Comparison of ENCODE assay signal across 8 cellular contexts in genomic region chr16:1705324-1705687, GRCh38. TPM values are rescaled to one million over a fixed set of nuclear protein-coding genes. Genes with fewer than 3 reads are reported as not detected.
A peak's percentile ranks its signal among the peaks of the same experiment; 100 is the strongest.
DNase-seq lines count a peak whose midpoint lies in the region; ATAC-seq and TF ChIP-seq lines count a peak whose summit lies in the region.
"Not testable (repeated sequence)": the region's sequence is repeated elsewhere in the genome, so short reads cannot be mapped to it uniquely, and the experiment has no call there.

No MANE protein-coding gene starts in this region.

- not testable (repeated sequence) for H3K27me3 Mint-ChIP-seq in naive thymus-derived CD8-positive, alpha-beta T cell

- H3K4me1 Mint-ChIP-seq in naive thymus-derived CD8-positive, alpha-beta T cell: peaks cover 14 to 46% (median 35%) of the 10 kb centered on the region in 4 donors

- CTCF ChIA-PET in mammary epithelial cell (lab: Charles Lee; ENCODE audit: low non-redundant PET): interaction anchor here (0.6 to 1.2 kb wide), 10 partner anchors 14 to 363 kb away, joined by 3 to 11 read pairs (median 5); partner anchors contain the start of genes IGFALS and JPT2

- dilution Hi-C loops in mammary epithelial cell (cut with HindIII; ENCODE audit: low sequenced_read_pairs): not testable (repeated sequence)

- in situ Hi-C loops in HAP-1 (cut with MboI; ENCODE audit: low sequenced_read_pairs): loop anchor here (5.0 kb wide), 1 partner anchor 67 kb away; the partner anchor contains the start of genes EME2, MRPS34 and NME3
- in situ Hi-C loops in mammary epithelial cell (cut with MboI; ENCODE audit: low sequenced_read_pairs in 2 of 2): loop anchor here in 1 of 2 donors (10.0 kb wide), 1 partner anchor 91 kb away; the partner anchor contains the start of genes CRAMP1 and IFT140

- H3K9ac ChIP-seq in mammary epithelial cell (ENCODE audit: insufficient read depth, low read length): peak overlapping the region; percentile 75

- DNase-seq in HAP-1 (ENCODE audit: low spot score in 2 of 2); mammary epithelial cell: not testable (repeated sequence)
- peak; percentile 53 for DNase-seq in NCI-H1092 treated with DMSO at 0.1 percent for 48 hours (lab: John Stamatoyannopoulos, UW)
- peak; percentile 42 for DNase-seq in left cardiac atrium
- DNase-seq in naive thymus-derived CD8-positive, alpha-beta T cell: peak in 2 of 10 donors; percentile 17 to 39
- peak; percentile 20 for DNase-seq in stimulated activated naive CD8-positive, alpha-beta T cell treated with anti-CD3 and anti-CD28 coated beads, Interleukin-15, Interleukin-2, amounts not matched to agents 100 U/mL and 50 U/mL, for 24 hours

- H3K27ac ChIP-seq in C4-2B (peak overlapping the region; percentile 79), mammary epithelial cell (ENCODE audit: insufficient read depth, low read depth, low read length) (peak overlapping the region; percentile 86)

- peak overlapping the region; percentile 96 for H2AFZ ChIP-seq in mammary epithelial cell (ENCODE audit: low read depth, low read length)

- H3K27me3 ChIP-seq in HAP-1 (ENCODE audit: low read depth); mammary epithelial cell (ENCODE audit: insufficient read depth, low read length): not testable (repeated sequence)

- H3K4me1 ChIP-seq in HAP-1 (peaks cover 10% of the 10 kb centered on the region), mammary epithelial cell (ENCODE audit: insufficient read depth, low read length) (peaks cover 29% of the 10 kb centered on the region)

- H3K4me3 Mint-ChIP-seq in naive thymus-derived CD8-positive, alpha-beta T cell: peak overlapping the region; percentile 94 to 100 (median 99)

- peak overlapping the region; percentile 95 to 100 (median 98) for H3K27ac Mint-ChIP-seq in naive thymus-derived CD8-positive, alpha-beta T cell

- peak overlapping the region; percentile 75 for H3K4me2 ChIP-seq in mammary epithelial cell (ENCODE audit: insufficient read depth, low read depth, low read length)

- not testable (repeated sequence) for H4K20me1 ChIP-seq in mammary epithelial cell (ENCODE audit: insufficient read depth, low read length)

- not testable (repeated sequence) for H3K9me3 ChIP-seq in HAP-1; mammary epithelial cell (replicated peaks; ENCODE audit: insufficient read depth, low read length)

- intact Hi-C loops in mammary epithelial cell (cut with micrococcal nuclease): loop anchor here (1.0 to 5.0 kb wide), 3 partner anchors 14 to 343 kb away; partner anchors contain the start of genes CRAMP1 and IFT140
- intact Hi-C loops in left cardiac atrium (cut with DNase I): not testable (repeated sequence)

- H3K4me3 ChIP-seq in HAP-1 (peak overlapping the region; percentile 82), WI38 (ENCODE audit: low read depth, low read length) (peak overlapping the region; percentile 91), mammary epithelial cell (replicated peaks in 1 of 3; ENCODE audit: insufficient read depth in 1 of 3, low read depth in 2 of 3, low read length in 3 of 3) (peak overlapping the region; percentile 50 to 100 (median 87))

- not testable (repeated sequence) for BruUV-seq in mammary epithelial cell (replicated peaks; lab: Mats Ljungman, UMichigan)

- 5% methylated on average over 6 of the region's 16 CpGs for WGBS in mammary epithelial cell (ENCODE audit: low coverage, missing lambda C conversion rate)

- ATAC-seq in left cardiac atrium: peak; percentile 17 to 27
- ATAC-seq in naive thymus-derived CD8-positive, alpha-beta T cell: peak; percentile 28 to 32
- peak; percentile 5 for ATAC-seq in stimulated activated naive CD8-positive, alpha-beta T cell treated with anti-CD3 and anti-CD28 coated beads, Interleukin-15, Interleukin-2, amounts not matched to agents 100 U/mL and 50 U/mL, for 24 hours

- peaks cover 30% of the 10 kb centered on the region for H3K36me3 ChIP-seq in HAP-1 (replicated peaks)
- not testable (repeated sequence) for H3K36me3 ChIP-seq in mammary epithelial cell (ENCODE audit: insufficient read depth, low read length)

- TF ChIP-seq CTCF in C4-2B (conservative IDR thresholded peaks at IDR 0.05); WI38 (IDR thresholded peaks at IDR 0.05; ENCODE audit: low read depth, low read length); mammary epithelial cell (conservative IDR thresholded peaks at IDR 0.05 in 1 of 2, IDR thresholded peaks at IDR 0.05 in 1 of 2; ENCODE audit: extremely low read depth in 1 of 2, insufficient read depth in 1 of 2, low read depth in 1 of 2, low read length in 2 of 2): not testable (repeated sequence)

- peaks cover 0 to 12% (median 0%) of the 10 kb centered on the region in 3 donors for H3K36me3 Mint-ChIP-seq in naive thymus-derived CD8-positive, alpha-beta T cell

- not testable (repeated sequence) for H3K9me3 Mint-ChIP-seq in naive thymus-derived CD8-positive, alpha-beta T cell

- POLR2A ChIA-PET in naive thymus-derived CD8-positive, alpha-beta T cell (lab: Charles Lee): interaction anchor here (0.6 to 3.5 kb wide), 24 partner anchors 13 to 979 kb away, joined by 3 to 32 read pairs (median 5); partner anchors contain the start of genes EME2, JPT2, MRPS34 and NME3

- H3K79me2 ChIP-seq in mammary epithelial cell (ENCODE audit: insufficient read depth, low read length): peaks cover 48% of the 10 kb centered on the region

RNA-seq across cellular contexts. Expression of gene MAPK8IP3, which starts 0.7 kb away (rescaled TPM):
- total RNA-seq in mammary epithelial cell (10 to 100 TPM; 45.2 to 51.2 TPM), left cardiac atrium (10 to 100 TPM; 60.9 to 70.4 TPM)
- 11.5 TPM for polyA plus RNA-seq in mammary epithelial cell
- polyA minus RNA-seq in mammary epithelial cell: 43.1 TPM
- 100 to 1,000 TPM; 315 to 342 TPM for total RNA-seq in naive thymus-derived CD8-positive, alpha-beta T cell
- polyA plus RNA-seq in naive thymus-derived CD8-positive, alpha-beta T cell: 1 to 10 TPM in 2 of 3 donors, under 1 TPM in 1; 0.87 to 2.8 (median 2.5) TPM

RNA-seq across cellular contexts. Expression of gene JPT2, which starts 27.2 kb away (rescaled TPM):
- total RNA-seq in mammary epithelial cell (100 to 1,000 TPM in 1 of 2 donors, 10 to 100 TPM in 1; 53.0 to 117 TPM), left cardiac atrium (10 to 100 TPM; 29.1 to 35.3 TPM)
- 104 TPM for polyA plus RNA-seq in mammary epithelial cell
- polyA minus RNA-seq in mammary epithelial cell: 177 TPM
- total RNA-seq in naive thymus-derived CD8-positive, alpha-beta T cell: 10 to 100 TPM; 28.0 to 36.2 TPM
- 10 to 100 TPM in 1 of 3 donors, 1 to 10 TPM in 2; 9.1 to 10.3 (median 9.8) TPM for polyA plus RNA-seq in naive thymus-derived CD8-positive, alpha-beta T cell

Comparison
In these comparisons a context has a peak if more than half of its experiments do, and no peak if none do; other contexts are left out.
1. RNA of gene MAPK8IP3, which starts 0.7 kb away (total RNA-seq): 315 to 342 TPM in naive thymus-derived CD8-positive, alpha-beta T cell; 60.9 to 70.4 TPM in left cardiac atrium and 45.2 to 51.2 TPM in mammary epithelial cell; every median in the first group is over 4 times any median in the second.
2. Peak in every context shown above with its lines, with median percentiles within 50 percentile points of each other: H3K4me3 ChIP-seq and ATAC-seq.